ENCODE assay signal across 9 cellular contexts in genomic region chr11:95147364-95147905, GRCh38. TPM values are rescaled to one million over a fixed set of nuclear protein-coding genes. Genes with fewer than 3 reads are reported as not detected.
DNase-seq lines count a peak whose midpoint lies in the region; ATAC-seq and TF ChIP-seq lines count a peak whose summit lies in the region.
"Had no signal": no experiment of that assay in that cellular context is flagged by ENCODE, and none has a peak within 500 bp of the region (broad histone marks: within the 10 kb centered on the region; RNA-seq: fewer than 3 reads in every experiment).

No MANE protein-coding gene starts in this region.

- H3K36me3 ChIP-seq in spleen: no peaks in the 10 kb centered on the region

- H3K4me1 Mint-ChIP-seq in activated naive CD8-positive, alpha-beta T cell treated with anti-CD3 and anti-CD28 coated beads for 36 hours: peaks cover 25% of the 10 kb centered on the region

- TF ChIP-seq CTCF in foreskin keratinocyte (conservative IDR thresholded peaks at IDR 0.05) (no peak), spleen (IDR thresholded peaks at IDR 0.05 in 8 of 11, conservative IDR thresholded peaks at IDR 0.05 in 3 of 11) (no peak)

- H3K27me3 Mint-ChIP-seq in activated naive CD8-positive, alpha-beta T cell treated with anti-CD3 and anti-CD28 coated beads for 36 hours: peaks cover 33% of the 10 kb centered on the region

- H3K36me3 Mint-ChIP-seq in activated naive CD8-positive, alpha-beta T cell treated with anti-CD3 and anti-CD28 coated beads for 36 hours: peaks cover 2% of the 10 kb centered on the region

- no peaks in the 10 kb centered on the region for H3K9me3 ChIP-seq in spleen

- H3K27ac ChIP-seq in foreskin keratinocyte (peak overlapping the region; percentile 37), spleen (peak overlapping the region in 6 of 8 donors; percentile 16 to 96 (median 37))

- H3K4me1 ChIP-seq in foreskin keratinocyte (peaks cover 22% of the 10 kb centered on the region), spleen (peaks cover 10 to 55% (median 29%) of the 10 kb centered on the region in 6 donors)

- no peak for TF ChIP-seq POLR2A in spleen (IDR thresholded peaks at IDR 0.05)

- no peaks in the 10 kb centered on the region for H3K9me3 Mint-ChIP-seq in activated naive CD8-positive, alpha-beta T cell treated with anti-CD3 and anti-CD28 coated beads for 36 hours

- 16 to 23% (median 18%) methylated on average over 4 of the region's 4 CpGs for WGBS in spleen, 5 donors

- H3K27ac Mint-ChIP-seq in activated naive CD8-positive, alpha-beta T cell treated with anti-CD3 and anti-CD28 coated beads for 36 hours: no peak overlapping the region

- DNase-seq in HK-2 (ENCODE audit: unreplicated experiment): peak; percentile 32
- DNase-seq in foreskin keratinocyte: peak; percentile 74 to 90
- no peak for DNase-seq in spleen
- DNase-seq in GOT3 (lab: John Stamatoyannopoulos, UW): no peak
- DNase-seq in activated naive CD8-positive, alpha-beta T cell treated with anti-CD3 and anti-CD28 coated beads for 36 hours: no peak
- DNase-seq: activated CD4-positive, CD25-positive, alpha-beta regulatory T cell; left ventricle myocardium superior had no signal

- H3K4me3 ChIP-seq in spleen: no peak overlapping the region

- ATAC-seq in SK-N-SH treated with all-trans-retinoic acid at 6 μM for 48 hours (peak; percentile 93), foreskin keratinocyte (peak; percentile 67), HG02763 (IDR thresholded peaks at IDR 0.05; ENCODE audit: unreplicated experiment) (no peak)
- ATAC-seq: left ventricle myocardium superior had no signal

- H3K27me3 ChIP-seq in foreskin keratinocyte (no peaks in the 10 kb centered on the region), spleen (replicated peaks in 1 of 7) (no peaks in the 10 kb centered on the region)

- H3K4me3 Mint-ChIP-seq in activated naive CD8-positive, alpha-beta T cell treated with anti-CD3 and anti-CD28 coated beads for 36 hours: no peak overlapping the region

- intact Hi-C loops in spleen (cut with DNase I; ENCODE audit: low total_unique reads): loop anchor here (5.0 kb wide), 1 partner anchor 70 kb away; no protein-coding TSS in a partner anchor

TF ChIP-seq in SK-N-SH treated with all-trans-retinoic acid at 6 μM for 48 hours, 23 proteins besides CTCF, POLR2A, EP300 and RAD21 (continues in another document):
- TF ChIP-seq CSDC2 (CRISPR knock-in tag; IDR thresholded peaks at IDR 0.05) (no peak), SNAI2 (CRISPR knock-in tag; IDR thresholded peaks at IDR 0.05) (no peak), ZFP30 (CRISPR knock-in tag; IDR thresholded peaks at IDR 0.05) (no peak), PATZ1 (CRISPR knock-in tag; IDR thresholded peaks at IDR 0.05; ENCODE audit: borderline replicate concordance) (no peak), OSR1 (CRISPR knock-in tag; IDR thresholded peaks at IDR 0.05) (no peak), ARNTL (CRISPR knock-in tag; IDR thresholded peaks at IDR 0.05; ENCODE audit: borderline replicate concordance, low read depth) (no peak), ZC3H10 (CRISPR knock-in tag; IDR thresholded peaks at IDR 0.05) (no peak), ZFP3 (CRISPR knock-in tag; IDR thresholded peaks at IDR 0.05) (no peak), TSHZ2 (CRISPR knock-in tag; IDR thresholded peaks at IDR 0.05) (peak; percentile 88), GLIS3 (CRISPR knock-in tag; IDR thresholded peaks at IDR 0.05) (no peak), POU6F1 (CRISPR knock-in tag; IDR thresholded peaks at IDR 0.05; ENCODE audit: borderline replicate concordance, low read depth) (0 out of 2 replicates have a peak, but pooled peaks have one; percentile 22), RARB (CRISPR knock-in tag; IDR thresholded peaks at IDR 0.05) (peak; percentile 64; the same call in 1 of the 2 replicates), PPARA (CRISPR knock-in tag; IDR thresholded peaks at IDR 0.05; ENCODE audit: borderline replicate concordance) (no peak), CSRNP3 (CRISPR knock-in tag; IDR thresholded peaks at IDR 0.05) (peak; percentile 75; the same call in 1 of the 2 replicates), TCF4 (CRISPR knock-in tag; IDR thresholded peaks at IDR 0.05; ENCODE audit: borderline replicate concordance) (peak; percentile 92), CREB5 (CRISPR knock-in tag; IDR thresholded peaks at IDR 0.05; ENCODE audit: low read depth) (peak; percentile 81), ESRRG (CRISPR knock-in tag; IDR thresholded peaks at IDR 0.05) (no peak)

RNA-seq across cellular contexts. Expression of gene ENDOD1, which starts 57.8 kb away (rescaled TPM):
- 35.0 and 46.2 TPM in 2 replicates for total RNA-seq in foreskin keratinocyte
- polyA plus RNA-seq in foreskin keratinocyte: 15.2 and 16.8 TPM in 2 replicates
- total RNA-seq in spleen: 10 to 100 TPM; 34.3 to 80.5 (median 70.5) TPM
- 10 to 100 TPM in 1 of 3 donors, 1 to 10 TPM in 2; 6.3 to 12.5 (median 9.8) TPM for polyA plus RNA-seq in spleen
- 10 to 100 TPM; 21.5 to 22.1 TPM for total RNA-seq in activated naive CD8-positive, alpha-beta T cell treated with anti-CD3 and anti-CD28 coated beads for 36 hours

Comparison
In these comparisons a context has a peak if more than half of its experiments do, and no peak if none do; other contexts are left out.
1. DNase-seq: peak in HK-2 (single experiment) and foreskin keratinocyte (2 of 2); none in spleen (single experiment), GOT3 (single experiment) and activated naive CD8-positive, alpha-beta T cell treated with anti-CD3 and anti-CD28 coated beads for 36 hours (single experiment).